Comparison of ENCODE assay signal across 14 cellular contexts in genomic region chr2:48482313-48482712, GRCh38. TPM values are rescaled to one million over a fixed set of nuclear protein-coding genes. Genes with fewer than 3 reads are reported as not detected.
DNase-seq lines count a peak whose midpoint lies in the region; ATAC-seq, FAIRE-seq and TF ChIP-seq lines count a peak whose summit lies in the region.
"Had no signal": no experiment of that assay in that cellular context is flagged by ENCODE, and none has a peak within 500 bp of the region (broad histone marks: within the 10 kb centered on the region; RNA-seq: fewer than 3 reads in every experiment).

No MANE protein-coding gene starts in this region.

- H3K27me3 ChIP-seq in sigmoid colon = no peaks in the 10 kb centered on the region
- no peaks in the 10 kb centered on the region for H3K27me3 ChIP-seq in right cardiac atrium (ENCODE audit: control insufficient read depth, insufficient read depth)
- H3K27me3 ChIP-seq in vagina = no peaks in the 10 kb centered on the region

- H3K9me3 ChIP-seq in sigmoid colon = no peaks in the 10 kb centered on the region
- no peaks in the 10 kb centered on the region for H3K9me3 ChIP-seq in right cardiac atrium (ENCODE audit: control insufficient read depth, low read length)
- no peaks in the 10 kb centered on the region for H3K9me3 ChIP-seq in vagina

- no peak for TF ChIP-seq CTCF in fibroblast of pulmonary artery (IDR thresholded peaks at IDR 0.05; ENCODE audit: low read length, missing control alignments)
- TF ChIP-seq CTCF in sigmoid colon (IDR thresholded peaks at IDR 0.05) = no peak
- no peak for TF ChIP-seq CTCF in vagina (IDR thresholded peaks at IDR 0.05)

- 89 to 94% methylated on average over 1 of the region's 1 CpG for WGBS in sigmoid colon, 2 donors
- 77% methylated on average over 1 of the region's 1 CpG for WGBS in right cardiac atrium

- intact Hi-C loops in sigmoid colon (cut with DNase I) (loop anchor here (2.0 kb wide), 2 partner anchors 36 to 48 kb away; partner anchors contain the start of gene STON1), right cardiac atrium (cut with DNase I) (no loop called here), vagina (cut with DNase I) (no loop called here)

- TF ChIP-seq POLR2A in sigmoid colon (IDR thresholded peaks at IDR 0.05) = no peak
- TF ChIP-seq POLR2A in vagina (IDR thresholded peaks at IDR 0.05) = no peak

- no peak for FAIRE-seq in HTR-8/SVneo (lab: Jason Lieb, UNC)
- FAIRE-seq: G401.6 had no signal

- H3K36me3 ChIP-seq in sigmoid colon (peaks cover 0 to 6% (median 0%) of the 10 kb centered on the region in 4 donors), vagina (peaks cover 0 to 19% of the 10 kb centered on the region in 2 donors)

- H3K27ac ChIP-seq in sigmoid colon = peak overlapping the region; percentile 78 to 91 (median 88)
- H3K27ac ChIP-seq in right cardiac atrium (ENCODE audit: low read length) = no peak overlapping the region
- no peak overlapping the region for H3K27ac ChIP-seq in vagina
- H3K27ac ChIP-seq: C4-2B, parathyroid adenoma had no signal

- peak; percentile 28 for DNase-seq in DMS 273 treated with DMSO at 0.1 percent for 48 hours (lab: John Stamatoyannopoulos, UW)
- peak; percentile 92 for DNase-seq in fibroblast of pulmonary artery (ENCODE audit: low read depth)
- DNase-seq in sigmoid colon = no peak
- DNase-seq in HTR-8/SVneo (ENCODE audit: insufficient read length, low spot score) = no peak
- DNase-seq in right cardiac atrium = no peak
- DNase-seq in vagina (ENCODE audit: extremely low spot score in 2 of 2) = no peak
- DNase-seq: activated CD4-positive, alpha-beta T cell treated with anti-CD3 and anti-CD28 coated beads, Interleukin-2, amount 50 U/mL, for 4 hours; activated gamma-delta T cell; H9 had no signal

- ATAC-seq in SK-N-SH treated with all-trans-retinoic acid at 6 μM for 48 hours (peak; percentile 97), HG02623 (IDR thresholded peaks at IDR 0.05; ENCODE audit: unreplicated experiment) (no peak), right cardiac atrium (no peak)

- H3K4me1 ChIP-seq in sigmoid colon (peaks cover 0 to 66% (median 53%) of the 10 kb centered on the region in 4 donors), right cardiac atrium (ENCODE audit: control insufficient read depth, insufficient read depth, low read length) (peaks cover 1% of the 10 kb centered on the region), vagina (no peaks in the 10 kb centered on the region)
- H3K4me1 ChIP-seq: parathyroid adenoma had no signal

- H3K4me3 ChIP-seq in fibroblast of pulmonary artery (replicated peaks; ENCODE audit: low read depth, low read length) = no peak overlapping the region
- H3K4me3 ChIP-seq in sigmoid colon = no peak overlapping the region
- no peak overlapping the region for H3K4me3 ChIP-seq in right cardiac atrium (ENCODE audit: low read length)
- no peak overlapping the region for H3K4me3 ChIP-seq in vagina

- peak in 3 of 4 donors; percentile 60 to 85 (median 81) for TF ChIP-seq EP300 in sigmoid colon (IDR thresholded peaks at IDR 0.05)

TF ChIP-seq in SK-N-SH treated with all-trans-retinoic acid at 6 μM for 48 hours, 23 proteins besides CTCF, POLR2A, EP300 and RAD21:
- peak; percentile 92 for TF ChIP-seq ZNF70 (CRISPR knock-in tag; IDR thresholded peaks at IDR 0.05)
- no peak for TF ChIP-seq ZNF8 (CRISPR knock-in tag; IDR thresholded peaks at IDR 0.05)
- peak; percentile 81 for TF ChIP-seq ISL1 (CRISPR knock-in tag; IDR thresholded peaks at IDR 0.05)
- TF ChIP-seq TOX (CRISPR knock-in tag; IDR thresholded peaks at IDR 0.05; ENCODE audit: borderline replicate concordance) = peak; percentile 33; the same call in 1 of the 2 replicates
- TF ChIP-seq CSDC2 (CRISPR knock-in tag; IDR thresholded peaks at IDR 0.05) = 0 out of 2 replicates have a peak, but pooled peaks have one; percentile 18
- no peak for TF ChIP-seq PPARA (CRISPR knock-in tag; IDR thresholded peaks at IDR 0.05; ENCODE audit: borderline replicate concordance)
- 0 out of 2 replicates have a peak, but pooled peaks have one; percentile 61 for TF ChIP-seq POU6F1 (CRISPR knock-in tag; IDR thresholded peaks at IDR 0.05; ENCODE audit: borderline replicate concordance, low read depth)
- TF ChIP-seq RARB (CRISPR knock-in tag; IDR thresholded peaks at IDR 0.05) = no peak
- TF ChIP-seq BACH2 (CRISPR knock-in tag; IDR thresholded peaks at IDR 0.05; ENCODE audit: borderline replicate concordance) = no peak
- 0 out of 2 replicates have a peak, but pooled peaks have one; percentile 11 for TF ChIP-seq CREB5 (CRISPR knock-in tag; IDR thresholded peaks at IDR 0.05; ENCODE audit: low read depth)
- TF ChIP-seq ZC3H10 (CRISPR knock-in tag; IDR thresholded peaks at IDR 0.05) = 0 out of 2 replicates have a peak, but pooled peaks have one; percentile 35

RNA-seq across cellular contexts. Expression of gene PPP1R21, which starts 41.7 kb away (rescaled TPM):
- total RNA-seq in sigmoid colon (10 to 100 TPM; 34.4 to 79.2 (median 51.6) TPM), right cardiac atrium (10 to 100 TPM; 12.3 to 17.0 (median 16.0) TPM), vagina (15.5 TPM)
- polyA plus RNA-seq in sigmoid colon (10 to 100 TPM; 16.5 to 27.0 (median 16.9) TPM), right cardiac atrium (19.6 TPM)

RNA-seq across cellular contexts. Expression of gene STON1, which starts 47.6 kb away (rescaled TPM):
- total RNA-seq in sigmoid colon (100 to 1,000 TPM; 121 to 218 (median 188) TPM), right cardiac atrium (10 to 100 TPM in 3 of 4 donors, 1 to 10 TPM in 1; 8.8 to 18.0 (median 13.1) TPM), vagina (48.1 TPM)
- polyA plus RNA-seq in sigmoid colon (1 to 10 TPM; 1.8 to 6.1 (median 1.8) TPM), right cardiac atrium (5.9 TPM)

Comparison
In these comparisons a context has a peak if more than half of its experiments do, and no peak if none do; other contexts are left out.
1. DNase-seq: peak in DMS 273 treated with DMSO at 0.1 percent for 48 hours (single experiment) and fibroblast of pulmonary artery (single experiment); none in sigmoid colon (single experiment), HTR-8/SVneo (single experiment), right cardiac atrium (0 of 3) and vagina (0 of 2).
2. H3K27ac ChIP-seq: peak in sigmoid colon (4 of 4); none in right cardiac atrium (single experiment) and vagina (single experiment).